8 cellular contexts compared by ENCODE assay signal in the genomic region with DNA sequence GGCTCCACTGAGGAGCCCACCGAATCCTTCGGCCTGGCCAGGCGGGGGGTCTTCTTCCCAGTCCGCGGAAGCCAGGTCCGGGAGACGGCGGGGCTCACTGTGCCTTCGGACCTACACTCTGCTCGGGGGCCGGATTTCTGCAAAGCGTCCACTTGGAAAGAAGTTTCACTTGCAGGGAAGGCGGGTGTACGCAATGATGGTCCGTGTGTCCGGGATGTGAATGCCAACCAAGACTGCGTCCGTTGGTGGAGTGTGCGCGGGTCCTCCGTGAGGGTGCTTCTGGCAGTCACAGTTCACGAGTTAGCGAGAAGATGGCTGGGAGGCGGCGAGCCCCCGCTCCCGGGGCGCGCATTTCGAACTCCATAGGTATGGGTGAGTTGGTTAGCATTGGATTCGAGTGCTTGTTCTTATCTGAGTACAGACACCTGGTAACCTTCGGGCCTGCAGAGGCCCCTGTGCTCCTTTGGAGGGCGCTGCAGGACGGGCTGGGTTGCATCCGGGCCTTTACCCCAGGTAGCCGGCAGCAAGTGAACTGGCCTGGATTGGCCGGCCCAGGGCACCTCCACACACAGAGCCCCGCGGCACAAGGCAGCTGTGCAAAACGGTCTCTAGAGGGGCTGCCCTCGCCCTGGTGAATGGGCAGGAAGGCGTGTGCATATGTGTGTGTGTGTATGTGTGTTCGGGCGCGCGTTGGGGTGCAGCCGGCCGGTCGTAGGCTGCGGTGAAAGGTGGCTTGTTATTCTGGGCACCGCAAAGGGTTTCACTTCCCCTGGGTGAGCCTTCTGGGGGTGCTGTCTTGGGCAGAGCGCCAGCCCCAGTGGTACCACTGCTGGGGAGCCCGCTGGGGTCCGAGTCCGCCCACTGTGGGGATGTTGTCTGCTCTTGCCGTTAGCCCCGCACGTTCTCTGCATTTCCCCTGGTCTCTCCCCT. TPM values are rescaled to one million over a fixed set of nuclear protein-coding genes. Genes with fewer than 3 reads are reported as not detected.
DNase-seq lines count a peak whose midpoint lies in the region; TF ChIP-seq lines count a peak whose summit lies in the region.

No MANE protein-coding gene starts in this region.

- DNase-seq in GM03348 (ENCODE audit: low spot score) (peak; percentile 26), H9 (peak; percentile 90), NCI-H1930 (lab: John Stamatoyannopoulos, UW) (peak; percentile 60 to 68), cardiac muscle cell (ENCODE audit: low read depth in 1 of 2, low spot score in 1 of 2) (peak; percentile 38 to 63), sigmoid colon (peak; percentile 72), cerebellar nuclear complex (lab: John Stamatoyannopoulos, UW) (no peak), NCI-H1092 (lab: John Stamatoyannopoulos, UW) (no peak)
- DNase-seq in activated effector memory CD4-positive, alpha-beta T cell treated with anti-CD3 and anti-CD28 coated beads, Interleukin-2, amount 50 U/mL, for 16 hours = peak; percentile 89

- no peak overlapping the region for H3K14ac ChIP-seq in H9 (ENCODE audit: insufficient read depth, low read length)

- no peaks in the 10 kb centered on the region for H4K20me1 ChIP-seq in H9 (ENCODE audit: control insufficient read depth, insufficient read depth, insufficient read length)

- H3K27ac Mint-ChIP-seq in H9 = no peak overlapping the region

- intact Hi-C loops in sigmoid colon (cut with DNase I) = loop anchor here (1.0 to 5.0 kb wide), 3 partner anchors 113 to 368 kb away; partner anchors contain the start of gene PDE3B

- H3K4me1 ChIP-seq in H9 (ENCODE audit: insufficient read depth, low read length) (no peaks in the 10 kb centered on the region), cardiac muscle cell (ENCODE audit: low read depth) (no peaks in the 10 kb centered on the region), sigmoid colon (peaks cover 0 to 20% (median 9%) of the 10 kb centered on the region in 4 donors)

- peak; percentile 34 for TF ChIP-seq CTCF in H9 (conservative IDR thresholded peaks at IDR 0.05)
- TF ChIP-seq CTCF in cardiac muscle cell (IDR thresholded peaks at IDR 0.05; ENCODE audit: low read depth, low read length) = peak; percentile 60
- TF ChIP-seq CTCF in sigmoid colon (IDR thresholded peaks at IDR 0.05) = peak in 2 of 4 experiments; percentile 35 to 40

- H3K18ac ChIP-seq in H9 (ENCODE audit: insufficient read length, low read depth, low read length) = peak overlapping the region; percentile 27

- no peak overlapping the region for H3K56ac ChIP-seq in H9 (ENCODE audit: insufficient read length, low read depth, low read length)

- no peak overlapping the region for H2BK15ac ChIP-seq in H9 (ENCODE audit: low read depth, low read length)

- H2BK12ac ChIP-seq in H9 (ENCODE audit: insufficient read length, low read depth, low read length) = no peak overlapping the region

- H2BK20ac ChIP-seq in H9 (ENCODE audit: low read depth, low read length, poor library complexity, severe bottlenecking) = no peak overlapping the region

- no peaks in the 10 kb centered on the region for H3K9me3 Mint-ChIP-seq in H9

- no peaks in the 10 kb centered on the region for H3K9me3 ChIP-seq in H9 (ENCODE audit: control insufficient read depth, low read depth, low read length)
- H3K9me3 ChIP-seq in cardiac muscle cell (ENCODE audit: low read depth) = no peaks in the 10 kb centered on the region
- H3K9me3 ChIP-seq in sigmoid colon = no peaks in the 10 kb centered on the region

- peaks cover 3% of the 10 kb centered on the region; the same call in 1 of the 2 replicates for H3K27me3 Mint-ChIP-seq in H9 (ENCODE audit: low read depth)

- H3K36me3 ChIP-seq in cardiac muscle cell (no peaks in the 10 kb centered on the region), sigmoid colon (no peaks in the 10 kb centered on the region)

- H3K23me2 ChIP-seq in H9 (ENCODE audit: insufficient read length, low read depth, low read length, poor library complexity, severe bottlenecking) = peaks cover 3% of the 10 kb centered on the region

- H3K4me2 ChIP-seq in H9 (ENCODE audit: insufficient read depth, insufficient read length, low read length) = peak overlapping the region; percentile 35

- WGBS in H9 (ENCODE audit: extremely low coverage, insufficient read length, low lambda C conversion rate) = no CpG with 5 or more reads among the region's 58 CpGs
- WGBS in sigmoid colon, 2 donors = 7 to 59% methylated on average over 58 of the region's 58 CpGs

- no peak overlapping the region for H2AK5ac ChIP-seq in H9 (ENCODE audit: insufficient read length, low read length)

- no peak overlapping the region for H2AFZ ChIP-seq in H9 (ENCODE audit: low read length)

- no peak overlapping the region for H4K91ac ChIP-seq in H9 (ENCODE audit: insufficient read length, low read depth, low read length)

- no peak overlapping the region for H2BK120ac ChIP-seq in H9 (ENCODE audit: low read depth, low read length, poor library complexity, severe bottlenecking)

- H4K5ac ChIP-seq in H9 (ENCODE audit: insufficient read length, low read depth, low read length) = no peak overlapping the region

- no peaks in the 10 kb centered on the region; a peak in 1 of 7 replicates for H3K36me3 Mint-ChIP-seq in H9 (ENCODE audit: insufficient read depth in 1 of 3, low read depth in 3 of 3)

- no peak overlapping the region for H3K9ac ChIP-seq in H9 (ENCODE audit: extremely low read depth, insufficient read length, low read length)

- peak overlapping the region in 1 of 2 experiments; percentile 83; a peak in 3 of 5 replicates for H3K4me3 Mint-ChIP-seq in H9

- H3K4ac ChIP-seq in H9 (ENCODE audit: low read depth, low read length) = no peak overlapping the region

- peaks cover 8 to 17% of the 10 kb centered on the region in 2 experiments for H3K4me1 Mint-ChIP-seq in H9

- no peaks in the 10 kb centered on the region for H3K79me1 ChIP-seq in H9 (ENCODE audit: insufficient read depth, low read depth, low read length, poor library complexity, severe bottlenecking)

- no peak for TF ChIP-seq EP300 in sigmoid colon (IDR thresholded peaks at IDR 0.05)

- H3K27ac ChIP-seq in H9 (ENCODE audit: insufficient read length, low read depth, low read length) (no peak overlapping the region), cardiac muscle cell (no peak overlapping the region), sigmoid colon (peak overlapping the region in 2 of 4 donors; percentile 30 to 61)

- no peak overlapping the region for H3T11ph ChIP-seq in H9 (ENCODE audit: low read length)

- H3K27me3 ChIP-seq in H9 (ENCODE audit: insufficient read depth, low read length) (no peaks in the 10 kb centered on the region; the same call in 1 of the 2 replicates), cardiac muscle cell (peaks cover 7% of the 10 kb centered on the region), sigmoid colon (no peaks in the 10 kb centered on the region)

- no peak overlapping the region for H3K23ac ChIP-seq in H9 (ENCODE audit: insufficient read length, low read depth, low read length)

- H2BK5ac ChIP-seq in H9 (ENCODE audit: insufficient read length, low read length) = no peak overlapping the region

- H4K8ac ChIP-seq in H9 (replicated peaks; ENCODE audit: insufficient read length, low read depth, low read length) = no peak overlapping the region

- TF ChIP-seq POLR2A in sigmoid colon (IDR thresholded peaks at IDR 0.05) = no peak

- H3K79me2 ChIP-seq in H9 (ENCODE audit: insufficient read depth, low read length) = no peaks in the 10 kb centered on the region

- H3K4me3 ChIP-seq in cardiac muscle cell = peak overlapping the region; percentile 19
- H3K4me3 ChIP-seq in sigmoid colon = peak overlapping the region; percentile 36 to 64 (median 54)

RNA-seq across cellular contexts. Expression of gene CYP2R1, which starts 13.3 kb away (rescaled TPM):
- total RNA-seq in H9 (2021) (8.8 and 10.3 TPM in 2 replicates), cardiac muscle cell (21.2 and 21.9 TPM in 2 replicates), sigmoid colon (10 to 100 TPM in 3 of 4 donors, 1 to 10 TPM in 1; 6.1 to 17.5 (median 13.8) TPM)
- polyA plus RNA-seq in cardiac muscle cell (17.6 and 22.3 TPM in 2 replicates), sigmoid colon (10 to 100 TPM; 10.4 to 15.3 (median 11.4) TPM)

Comparison
In these comparisons a context has a peak if more than half of its experiments do, and no peak if none do; other contexts are left out.
1. DNase-seq: peak in GM03348 (single experiment), H9 (single experiment), NCI-H1930 (2 of 2), activated effector memory CD4-positive, alpha-beta T cell treated with anti-CD3 and anti-CD28 coated beads, Interleukin-2, amount 50 U/mL, for 16 hours (single experiment), cardiac muscle cell (2 of 2) and sigmoid colon (single experiment); none in cerebellar nuclear complex (0 of 2) and NCI-H1092 (single experiment).